Comparison of ENCODE assay signal across 14 cellular contexts in the genomic region with DNA sequence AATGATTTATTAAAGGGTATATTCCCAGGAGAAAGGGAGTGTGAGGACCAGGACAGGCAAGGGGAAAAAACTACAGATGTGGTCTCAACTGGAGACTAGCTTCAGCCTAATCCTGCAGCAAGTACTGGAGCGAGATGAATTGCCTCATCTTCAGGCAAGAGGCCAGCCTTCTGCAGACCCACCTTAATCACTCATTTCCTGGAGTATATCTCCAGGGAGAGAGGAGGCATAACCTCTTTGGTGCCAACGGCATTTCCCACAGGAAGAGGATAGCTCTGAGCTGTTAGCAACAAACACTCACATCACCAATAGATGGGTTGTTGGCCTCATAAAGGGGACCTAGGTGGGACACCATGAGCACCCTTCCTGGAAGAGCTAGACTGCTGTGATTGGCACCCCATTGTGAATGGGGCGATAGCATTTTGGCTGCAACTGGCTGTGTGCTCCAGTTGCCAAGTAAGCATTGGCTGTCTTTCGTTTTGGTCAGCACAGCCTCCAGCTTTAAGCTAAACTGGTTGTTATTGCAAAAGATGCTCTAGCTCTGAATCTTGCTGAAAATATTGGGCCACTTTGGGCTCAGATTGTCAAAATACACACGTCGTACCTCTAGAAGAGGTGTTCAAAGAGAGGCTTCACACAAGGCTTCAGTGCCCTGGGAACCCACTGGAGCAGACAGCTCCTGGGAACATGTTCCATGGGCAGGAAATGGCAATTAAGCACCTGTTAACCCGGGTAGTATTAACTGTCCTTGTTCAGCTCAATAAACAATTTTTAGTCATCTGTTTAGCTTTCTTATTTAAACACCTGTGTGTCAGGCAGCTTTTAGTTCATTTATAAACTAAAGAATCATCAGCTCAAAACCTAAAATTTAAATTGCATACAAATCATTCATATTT.
A peak's percentile ranks its signal among the peaks of the same experiment; 100 is the strongest.
DNase-seq lines count a peak whose midpoint lies in the region; ATAC-seq and TF ChIP-seq lines count a peak whose summit lies in the region.
"Had no signal": no experiment of that assay in that cellular context is flagged by ENCODE, and none has a peak within 500 bp of the region (broad histone marks: within the 10 kb centered on the region; RNA-seq: fewer than 3 reads in every experiment).

No MANE protein-coding gene starts in this region.

- POLR2A ChIA-PET in activated CD4-positive, alpha-beta memory T cell treated with anti-CD3 and anti-CD28 coated beads for 36 hours (lab: Charles Lee): no interaction called here
- POLR2A ChIA-PET in RWPE1 (lab: Yijun Ruan, JAX; ENCODE audit: low non-redundant PET): no interaction called here

- intact Hi-C loops in activated CD4-positive, alpha-beta memory T cell treated with anti-CD3 and anti-CD28 coated beads for 36 hours (cut with micrococcal nuclease): no loop called here

- no peak overlapping the region for H3K27ac ChIP-seq in RWPE1
- H3K27ac ChIP-seq in effector memory CD4-positive, alpha-beta T cell (ENCODE audit: insufficient read depth, low read length, poor library complexity, severe bottlenecking): no peak overlapping the region

- H3K27me3 ChIP-seq in effector memory CD4-positive, alpha-beta T cell (replicated peaks; ENCODE audit: control insufficient read depth, insufficient read depth, low read length, poor library complexity, severe bottlenecking): no peaks in the 10 kb centered on the region

- ATAC-seq in HG02973 (IDR thresholded peaks at IDR 0.05; ENCODE audit: unreplicated experiment): no peak
- ATAC-seq: HCT116 had no signal

- H3K4me1 Mint-ChIP-seq in activated CD4-positive, alpha-beta memory T cell treated with anti-CD3 and anti-CD28 coated beads for 36 hours (ENCODE audit: low read depth): no peaks in the 10 kb centered on the region

- CTCF ChIA-PET in activated CD4-positive, alpha-beta memory T cell treated with anti-CD3 and anti-CD28 coated beads for 36 hours (lab: Charles Lee): no interaction called here
- CTCF ChIA-PET in RWPE1 (lab: Yijun Ruan, JAX): no interaction called here

- H3K4me3 ChIP-seq in epithelial cell of esophagus (ENCODE audit: low read length): no peak overlapping the region
- no peak overlapping the region for H3K4me3 ChIP-seq in effector memory CD4-positive, alpha-beta T cell (ENCODE audit: insufficient read depth, low read depth, low read length, poor library complexity, severe bottlenecking)

- H3K36me3 Mint-ChIP-seq in activated CD4-positive, alpha-beta memory T cell treated with anti-CD3 and anti-CD28 coated beads for 36 hours: no peaks in the 10 kb centered on the region

- no peaks in the 10 kb centered on the region for H3K4me1 ChIP-seq in effector memory CD4-positive, alpha-beta T cell (ENCODE audit: control insufficient read depth, insufficient read depth, low read length, poor library complexity, severe bottlenecking)

- no peaks in the 10 kb centered on the region for H3K9me3 ChIP-seq in effector memory CD4-positive, alpha-beta T cell (ENCODE audit: control insufficient read depth, low read length)

- peaks cover 2% of the 10 kb centered on the region for H3K27me3 Mint-ChIP-seq in activated CD4-positive, alpha-beta memory T cell treated with anti-CD3 and anti-CD28 coated beads for 36 hours

- H3K4me3 Mint-ChIP-seq in activated CD4-positive, alpha-beta memory T cell treated with anti-CD3 and anti-CD28 coated beads for 36 hours: no peak overlapping the region

- no peak for TF ChIP-seq CTCF in epithelial cell of esophagus (IDR thresholded peaks at IDR 0.05; ENCODE audit: insufficient read depth, low read depth, low read length, missing control alignments)
- no peak for TF ChIP-seq CTCF in RWPE1 (conservative IDR thresholded peaks at IDR 0.05; ENCODE audit: low read depth)

- H3K36me3 ChIP-seq in effector memory CD4-positive, alpha-beta T cell (ENCODE audit: control insufficient read depth, insufficient read depth, low read length): no peaks in the 10 kb centered on the region

- H3K27ac Mint-ChIP-seq in activated CD4-positive, alpha-beta memory T cell treated with anti-CD3 and anti-CD28 coated beads for 36 hours: no peak overlapping the region

- peak; percentile 41 for DNase-seq in A172 (ENCODE audit: low spot score)
- peak; percentile 45 for DNase-seq in LoVo (ENCODE audit: low spot score)
- DNase-seq in NCI-H446 (lab: John Stamatoyannopoulos, UW): peak; percentile 45 to 68
- DNase-seq in epithelial cell of esophagus (ENCODE audit: low read depth): peak; percentile 30
- DNase-seq in activated CD4-positive, alpha-beta memory T cell treated with anti-CD3 and anti-CD28 coated beads for 36 hours: no peak
- DNase-seq in RWPE1 (ENCODE audit: low spot score): no peak
- DNase-seq in effector memory CD4-positive, alpha-beta T cell: no peak
- DNase-seq: activated CD4-positive, alpha-beta T cell treated with anti-CD3 and anti-CD28 coated beads, Interleukin-2, amount 50 U/mL, for 1 hour; foreskin melanocyte; Kasumi-1; NCI-H524 treated with DMSO at 0.1 percent for 48 hours; SHP77 treated with DMSO at 0.1 percent for 48 hours had no signal

- H3K9me3 Mint-ChIP-seq in activated CD4-positive, alpha-beta memory T cell treated with anti-CD3 and anti-CD28 coated beads for 36 hours: peaks cover 2% of the 10 kb centered on the region

Comparison
In these comparisons a context has a peak if more than half of its experiments do, and no peak if none do; other contexts are left out.
1. DNase-seq: peak in A172 (single experiment), LoVo (single experiment), NCI-H446 (2 of 2) and epithelial cell of esophagus (single experiment); none in activated CD4-positive, alpha-beta memory T cell treated with anti-CD3 and anti-CD28 coated beads for 36 hours (single experiment), RWPE1 (single experiment) and effector memory CD4-positive, alpha-beta T cell (0 of 3).